In genomic region chr2:20411361-20411894, GRCh38 we compare ENCODE assay signal across 1 cellular context.
TF ChIP-seq lines count a peak whose summit lies in the region.

No MANE protein-coding gene starts in this region.

TF ChIP-seq in H1, 55 proteins besides CTCF, POLR2A, EP300 and RAD21 (continued from another document):
- no peak for TF ChIP-seq ATF3 (IDR thresholded peaks at IDR 0.05; ENCODE audit: insufficient read depth, low read depth, low read length)
- no peak for TF ChIP-seq PHF8 (conservative IDR thresholded peaks at IDR 0.05; ENCODE audit: low read depth, low read length)
- 0 out of 2 replicates have a peak, but pooled peaks have one; percentile 17 for TF ChIP-seq JUND (IDR thresholded peaks at IDR 0.05; ENCODE audit: low read length)
- TF ChIP-seq BACH1 (IDR thresholded peaks at IDR 0.05; ENCODE audit: low read length) = no peak
- TF ChIP-seq TCF12 (IDR thresholded peaks at IDR 0.05; ENCODE audit: low read depth, low read length) = no peak
- peak; percentile 75 for TF ChIP-seq YY1 (IDR thresholded peaks at IDR 0.05; ENCODE audit: low read depth, low read length)
- no peak for TF ChIP-seq CBX5 (IDR thresholded peaks at IDR 0.05; ENCODE audit: low read depth, low read length)
- no peak for TF ChIP-seq POLR2AphosphoS5 (IDR thresholded peaks at IDR 0.05; ENCODE audit: low read depth, low read length)
- no peak for TF ChIP-seq SP1 (IDR thresholded peaks at IDR 0.05; ENCODE audit: low read depth, low read length)
- no peak for TF ChIP-seq TAF7 (optimal IDR thresholded peaks at IDR 0.05; ENCODE audit: borderline replicate concordance, low read depth, low read length)
- no peak for TF ChIP-seq SIRT6 (IDR thresholded peaks at IDR 0.05; ENCODE audit: low read length)
- no peak for TF ChIP-seq HDAC6 (IDR thresholded peaks at IDR 0.05; ENCODE audit: low read depth, low read length)
- no peak for TF ChIP-seq JUN (IDR thresholded peaks at IDR 0.05; ENCODE audit: low read depth, low read length)
- no peak for TF ChIP-seq CHD2 (IDR thresholded peaks at IDR 0.05; ENCODE audit: low read length)
- 0 out of 2 replicates have a peak, but pooled peaks have one; percentile 32 for TF ChIP-seq CREB1 (IDR thresholded peaks at IDR 0.05)
- TF ChIP-seq, protein P1, sequence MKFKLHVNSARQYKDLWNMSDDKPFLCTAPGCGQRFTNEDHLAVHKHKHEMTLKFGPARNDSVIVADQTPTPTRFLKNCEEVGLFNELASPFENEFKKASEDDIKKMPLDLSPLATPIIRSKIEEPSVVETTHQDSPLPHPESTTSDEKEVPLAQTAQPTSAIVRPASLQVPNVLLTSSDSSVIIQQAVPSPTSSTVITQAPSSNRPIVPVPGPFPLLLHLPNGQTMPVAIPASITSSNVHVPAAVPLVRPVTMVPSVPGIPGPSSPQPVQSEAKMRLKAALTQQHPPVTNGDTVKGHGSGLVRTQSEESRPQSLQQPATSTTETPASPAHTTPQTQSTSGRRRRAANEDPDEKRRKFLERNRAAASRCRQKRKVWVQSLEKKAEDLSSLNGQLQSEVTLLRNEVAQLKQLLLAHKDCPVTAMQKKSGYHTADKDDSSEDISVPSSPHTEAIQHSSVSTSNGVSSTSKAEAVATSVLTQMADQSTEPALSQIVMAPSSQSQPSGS (IDR thresholded peaks at IDR 0.05; ENCODE audit: low read length) = no peak
